In genomic region chr14:99784508-99784907, GRCh38 we compare ENCODE assay signal across 1 cellular context.
A peak's percentile ranks its signal among the peaks of the same experiment; 100 is the strongest.
TF ChIP-seq lines count a peak whose summit lies in the region.

No MANE protein-coding gene starts in this region.

TF ChIP-seq in HepG2, 621 proteins besides CTCF, POLR2A, EP300 and RAD21 (continued from another document and continues in another):
- no peak for TF ChIP-seq ZFAT (CRISPR knock-in tag; conservative IDR thresholded peaks at IDR 0.05)
- no peak for TF ChIP-seq ZNF670 (CRISPR knock-in tag; IDR thresholded peaks at IDR 0.05; ENCODE audit: borderline replicate concordance)
- TF ChIP-seq, protein P1, sequence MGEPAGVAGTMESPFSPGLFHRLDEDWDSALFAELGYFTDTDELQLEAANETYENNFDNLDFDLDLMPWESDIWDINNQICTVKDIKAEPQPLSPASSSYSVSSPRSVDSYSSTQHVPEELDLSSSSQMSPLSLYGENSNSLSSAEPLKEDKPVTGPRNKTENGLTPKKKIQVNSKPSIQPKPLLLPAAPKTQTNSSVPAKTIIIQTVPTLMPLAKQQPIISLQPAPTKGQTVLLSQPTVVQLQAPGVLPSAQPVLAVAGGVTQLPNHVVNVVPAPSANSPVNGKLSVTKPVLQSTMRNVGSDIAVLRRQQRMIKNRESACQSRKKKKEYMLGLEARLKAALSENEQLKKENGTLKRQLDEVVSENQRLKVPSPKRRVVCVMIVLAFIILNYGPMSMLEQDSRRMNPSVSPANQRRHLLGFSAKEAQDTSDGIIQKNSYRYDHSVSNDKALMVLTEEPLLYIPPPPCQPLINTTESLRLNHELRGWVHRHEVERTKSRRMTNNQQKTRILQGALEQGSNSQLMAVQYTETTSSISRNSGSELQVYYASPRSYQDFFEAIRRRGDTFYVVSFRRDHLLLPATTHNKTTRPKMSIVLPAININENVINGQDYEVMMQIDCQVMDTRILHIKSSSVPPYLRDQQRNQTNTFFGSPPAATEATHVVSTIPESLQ (CRISPR knock-in tag; conservative IDR thresholded peaks at IDR 0.05), result no peak
- no peak for TF ChIP-seq ZNF253 (CRISPR knock-in tag; IDR thresholded peaks at IDR 0.05; ENCODE audit: borderline replicate concordance)
- TF ChIP-seq CBX2 (IDR thresholded peaks at IDR 0.05; ENCODE audit: low read depth, low read length), result no peak
- no peak for TF ChIP-seq CBX2 (CRISPR knock-in tag; IDR thresholded peaks at IDR 0.05; ENCODE audit: low read depth)
- no peak for TF ChIP-seq ZSCAN21 (CRISPR knock-in tag; IDR thresholded peaks at IDR 0.05; ENCODE audit: borderline replicate concordance)
- TF ChIP-seq, protein P2, sequence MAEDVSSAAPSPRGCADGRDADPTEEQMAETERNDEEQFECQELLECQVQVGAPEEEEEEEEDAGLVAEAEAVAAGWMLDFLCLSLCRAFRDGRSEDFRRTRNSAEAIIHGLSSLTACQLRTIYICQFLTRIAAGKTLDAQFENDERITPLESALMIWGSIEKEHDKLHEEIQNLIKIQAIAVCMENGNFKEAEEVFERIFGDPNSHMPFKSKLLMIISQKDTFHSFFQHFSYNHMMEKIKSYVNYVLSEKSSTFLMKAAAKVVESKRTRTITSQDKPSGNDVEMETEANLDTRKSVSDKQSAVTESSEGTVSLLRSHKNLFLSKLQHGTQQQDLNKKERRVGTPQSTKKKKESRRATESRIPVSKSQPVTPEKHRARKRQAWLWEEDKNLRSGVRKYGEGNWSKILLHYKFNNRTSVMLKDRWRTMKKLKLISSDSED (CRISPR knock-in tag; IDR thresholded peaks at IDR 0.05), result no peak
- no peak for TF ChIP-seq RFX1 (IDR thresholded peaks at IDR 0.05)
- TF ChIP-seq, protein P3, sequence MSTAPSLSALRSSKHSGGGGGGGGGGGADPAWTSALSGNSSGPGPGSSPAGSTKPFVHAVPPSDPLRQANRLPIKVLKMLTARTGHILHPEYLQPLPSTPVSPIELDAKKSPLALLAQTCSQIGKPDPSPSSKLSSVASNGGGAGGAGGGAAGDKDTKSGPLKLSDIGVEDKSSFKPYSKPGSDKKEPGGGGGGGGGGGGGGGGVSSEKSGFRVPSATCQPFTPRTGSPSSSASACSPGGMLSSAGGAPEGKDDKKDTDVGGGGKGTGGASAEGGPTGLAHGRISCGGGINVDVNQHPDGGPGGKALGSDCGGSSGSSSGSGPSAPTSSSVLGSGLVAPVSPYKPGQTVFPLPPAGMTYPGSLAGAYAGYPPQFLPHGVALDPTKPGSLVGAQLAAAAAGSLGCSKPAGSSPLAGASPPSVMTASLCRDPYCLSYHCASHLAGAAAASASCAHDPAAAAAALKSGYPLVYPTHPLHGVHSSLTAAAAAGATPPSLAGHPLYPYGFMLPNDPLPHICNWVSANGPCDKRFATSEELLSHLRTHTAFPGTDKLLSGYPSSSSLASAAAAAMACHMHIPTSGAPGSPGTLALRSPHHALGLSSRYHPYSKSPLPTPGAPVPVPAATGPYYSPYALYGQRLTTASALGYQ (CRISPR knock-in tag; IDR thresholded peaks at IDR 0.05), result 0 out of 2 replicates have a peak, but pooled peaks have one; percentile 40
- peak; percentile 93 for TF ChIP-seq FOXJ3 (CRISPR knock-in tag; IDR thresholded peaks at IDR 0.05; ENCODE audit: borderline replicate concordance)
- TF ChIP-seq KAT8 (CRISPR knock-in tag; IDR thresholded peaks at IDR 0.05), result peak; percentile 61; the same call in 1 of the 2 replicates
- TF ChIP-seq ZNF724P (CRISPR knock-in tag; IDR thresholded peaks at IDR 0.05; ENCODE audit: borderline replicate concordance), result no peak
- no peak for TF ChIP-seq CERS6 (CRISPR knock-in tag; IDR thresholded peaks at IDR 0.05)
- no peak for TF ChIP-seq ZNF772 (CRISPR knock-in tag; IDR thresholded peaks at IDR 0.05)
- peak; percentile 50; the same call in 1 of the 2 replicates for TF ChIP-seq THRA (CRISPR knock-in tag; IDR thresholded peaks at IDR 0.05; ENCODE audit: borderline replicate concordance)
- TF ChIP-seq ZNF615 (CRISPR knock-in tag; IDR thresholded peaks at IDR 0.05; ENCODE audit: borderline replicate concordance), result no peak
- no peak for TF ChIP-seq ZNF547 (CRISPR knock-in tag; IDR thresholded peaks at IDR 0.05)
- TF ChIP-seq, protein P4, sequence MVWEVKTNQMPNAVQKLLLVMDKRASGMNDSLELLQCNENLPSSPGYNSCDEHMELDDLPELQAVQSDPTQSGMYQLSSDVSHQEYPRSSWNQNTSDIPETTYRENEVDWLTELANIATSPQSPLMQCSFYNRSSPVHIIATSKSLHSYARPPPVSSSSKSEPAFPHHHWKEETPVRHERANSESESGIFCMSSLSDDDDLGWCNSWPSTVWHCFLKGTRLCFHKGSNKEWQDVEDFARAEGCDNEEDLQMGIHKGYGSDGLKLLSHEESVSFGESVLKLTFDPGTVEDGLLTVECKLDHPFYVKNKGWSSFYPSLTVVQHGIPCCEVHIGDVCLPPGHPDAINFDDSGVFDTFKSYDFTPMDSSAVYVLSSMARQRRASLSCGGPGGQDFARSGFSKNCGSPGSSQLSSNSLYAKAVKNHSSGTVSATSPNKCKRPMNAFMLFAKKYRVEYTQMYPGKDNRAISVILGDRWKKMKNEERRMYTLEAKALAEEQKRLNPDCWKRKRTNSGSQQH (CRISPR knock-in tag; IDR thresholded peaks at IDR 0.05; ENCODE audit: low read depth), result no peak
- TF ChIP-seq DMAP1 (CRISPR knock-in tag; IDR thresholded peaks at IDR 0.05), result no peak
- no peak for TF ChIP-seq SMAD1 (CRISPR knock-in tag; IDR thresholded peaks at IDR 0.05; ENCODE audit: borderline replicate concordance, low read depth)
- TF ChIP-seq HNF1B (CRISPR knock-in tag; IDR thresholded peaks at IDR 0.05), result no peak
- 0 out of 2 replicates have a peak, but pooled peaks have one; percentile 41 for TF ChIP-seq IRF2 (CRISPR knock-in tag; IDR thresholded peaks at IDR 0.05)
- TF ChIP-seq, protein P5, sequence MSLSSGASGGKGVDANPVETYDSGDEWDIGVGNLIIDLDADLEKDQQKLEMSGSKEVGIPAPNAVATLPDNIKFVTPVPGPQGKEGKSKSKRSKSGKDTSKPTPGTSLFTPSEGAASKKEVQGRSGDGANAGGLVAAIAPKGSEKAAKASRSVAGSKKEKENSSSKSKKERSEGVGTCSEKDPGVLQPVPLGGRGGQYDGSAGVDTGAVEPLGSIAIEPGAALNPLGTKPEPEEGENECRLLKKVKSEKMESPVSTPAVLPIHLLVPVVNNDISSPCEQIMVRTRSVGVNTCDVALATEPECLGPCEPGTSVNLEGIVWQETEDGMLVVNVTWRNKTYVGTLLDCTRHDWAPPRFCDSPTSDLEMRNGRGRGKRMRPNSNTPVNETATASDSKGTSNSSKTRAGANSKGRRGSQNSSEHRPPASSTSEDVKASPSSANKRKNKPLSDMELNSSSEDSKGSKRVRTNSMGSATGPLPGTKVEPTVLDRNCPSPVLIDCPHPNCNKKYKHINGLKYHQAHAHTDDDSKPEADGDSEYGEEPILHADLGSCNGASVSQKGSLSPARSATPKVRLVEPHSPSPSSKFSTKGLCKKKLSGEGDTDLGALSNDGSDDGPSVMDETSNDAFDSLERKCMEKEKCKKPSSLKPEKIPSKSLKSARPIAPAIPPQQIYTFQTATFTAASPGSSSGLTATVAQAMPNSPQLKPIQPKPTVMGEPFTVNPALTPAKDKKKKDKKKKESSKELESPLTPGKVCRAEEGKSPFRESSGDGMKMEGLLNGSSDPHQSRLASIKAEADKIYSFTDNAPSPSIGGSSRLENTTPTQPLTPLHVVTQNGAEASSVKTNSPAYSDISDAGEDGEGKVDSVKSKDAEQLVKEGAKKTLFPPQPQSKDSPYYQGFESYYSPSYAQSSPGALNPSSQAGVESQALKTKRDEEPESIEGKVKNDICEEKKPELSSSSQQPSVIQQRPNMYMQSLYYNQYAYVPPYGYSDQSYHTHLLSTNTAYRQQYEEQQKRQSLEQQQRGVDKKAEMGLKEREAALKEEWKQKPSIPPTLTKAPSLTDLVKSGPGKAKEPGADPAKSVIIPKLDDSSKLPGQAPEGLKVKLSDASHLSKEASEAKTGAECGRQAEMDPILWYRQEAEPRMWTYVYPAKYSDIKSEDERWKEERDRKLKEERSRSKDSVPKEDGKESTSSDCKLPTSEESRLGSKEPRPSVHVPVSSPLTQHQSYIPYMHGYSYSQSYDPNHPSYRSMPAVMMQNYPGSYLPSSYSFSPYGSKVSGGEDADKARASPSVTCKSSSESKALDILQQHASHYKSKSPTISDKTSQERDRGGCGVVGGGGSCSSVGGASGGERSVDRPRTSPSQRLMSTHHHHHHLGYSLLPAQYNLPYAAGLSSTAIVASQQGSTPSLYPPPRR (CRISPR knock-in tag; IDR thresholded peaks at IDR 0.05; ENCODE audit: borderline replicate concordance), result peak; percentile 81; the same call in 1 of the 2 replicates
- TF ChIP-seq, protein P6, sequence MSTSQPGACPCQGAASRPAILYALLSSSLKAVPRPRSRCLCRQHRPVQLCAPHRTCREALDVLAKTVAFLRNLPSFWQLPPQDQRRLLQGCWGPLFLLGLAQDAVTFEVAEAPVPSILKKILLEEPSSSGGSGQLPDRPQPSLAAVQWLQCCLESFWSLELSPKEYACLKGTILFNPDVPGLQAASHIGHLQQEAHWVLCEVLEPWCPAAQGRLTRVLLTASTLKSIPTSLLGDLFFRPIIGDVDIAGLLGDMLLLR (CRISPR knock-in tag; IDR thresholded peaks at IDR 0.05), result no peak
- TF ChIP-seq NFIC (IDR thresholded peaks at IDR 0.05; ENCODE audit: low read length), result no peak
- TF ChIP-seq PHF20 (CRISPR knock-in tag; IDR thresholded peaks at IDR 0.05), result no peak
- TF ChIP-seq ZNF264 (CRISPR knock-in tag; IDR thresholded peaks at IDR 0.05), result 0 out of 2 replicates have a peak, but pooled peaks have one; percentile 42
- no peak for TF ChIP-seq KDM5A (IDR thresholded peaks at IDR 0.05; ENCODE audit: borderline replicate concordance, low read length)
- TF ChIP-seq, protein P7, sequence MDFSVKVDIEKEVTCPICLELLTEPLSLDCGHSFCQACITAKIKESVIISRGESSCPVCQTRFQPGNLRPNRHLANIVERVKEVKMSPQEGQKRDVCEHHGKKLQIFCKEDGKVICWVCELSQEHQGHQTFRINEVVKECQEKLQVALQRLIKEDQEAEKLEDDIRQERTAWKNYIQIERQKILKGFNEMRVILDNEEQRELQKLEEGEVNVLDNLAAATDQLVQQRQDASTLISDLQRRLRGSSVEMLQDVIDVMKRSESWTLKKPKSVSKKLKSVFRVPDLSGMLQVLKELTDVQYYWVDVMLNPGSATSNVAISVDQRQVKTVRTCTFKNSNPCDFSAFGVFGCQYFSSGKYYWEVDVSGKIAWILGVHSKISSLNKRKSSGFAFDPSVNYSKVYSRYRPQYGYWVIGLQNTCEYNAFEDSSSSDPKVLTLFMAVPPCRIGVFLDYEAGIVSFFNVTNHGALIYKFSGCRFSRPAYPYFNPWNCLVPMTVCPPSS (IDR thresholded peaks at IDR 0.05), result no peak
- TF ChIP-seq ZFP41 (CRISPR knock-in tag; IDR thresholded peaks at IDR 0.05; ENCODE audit: borderline replicate concordance), result no peak
- TF ChIP-seq, protein P8, sequence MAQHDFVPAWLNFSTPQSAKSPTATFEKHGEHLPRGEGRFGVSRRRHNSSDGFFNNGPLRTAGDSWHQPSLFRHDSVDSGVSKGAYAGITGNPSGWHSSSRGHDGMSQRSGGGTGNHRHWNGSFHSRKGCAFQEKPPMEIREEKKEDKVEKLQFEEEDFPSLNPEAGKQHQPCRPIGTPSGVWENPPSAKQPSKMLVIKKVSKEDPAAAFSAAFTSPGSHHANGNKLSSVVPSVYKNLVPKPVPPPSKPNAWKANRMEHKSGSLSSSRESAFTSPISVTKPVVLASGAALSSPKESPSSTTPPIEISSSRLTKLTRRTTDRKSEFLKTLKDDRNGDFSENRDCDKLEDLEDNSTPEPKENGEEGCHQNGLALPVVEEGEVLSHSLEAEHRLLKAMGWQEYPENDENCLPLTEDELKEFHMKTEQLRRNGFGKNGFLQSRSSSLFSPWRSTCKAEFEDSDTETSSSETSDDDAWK (CRISPR knock-in tag; IDR thresholded peaks at IDR 0.05), result no peak
- TF ChIP-seq FOXC1 (CRISPR knock-in tag; IDR thresholded peaks at IDR 0.05; ENCODE audit: borderline replicate concordance), result no peak
- peak; percentile 82 for TF ChIP-seq DPF2 (CRISPR knock-in tag; IDR thresholded peaks at IDR 0.05; ENCODE audit: borderline replicate concordance, low read depth)
- TF ChIP-seq GTF2F1 (IDR thresholded peaks at IDR 0.05; ENCODE audit: low read length), result no peak
- no peak for TF ChIP-seq NFYC (CRISPR knock-in tag; IDR thresholded peaks at IDR 0.05)
- no peak for TF ChIP-seq RELA (CRISPR knock-in tag; IDR thresholded peaks at IDR 0.05)
- peak; percentile 89 for TF ChIP-seq FOXP4 (CRISPR knock-in tag; IDR thresholded peaks at IDR 0.05)
- 0 out of 2 replicates have a peak, but pooled peaks have one; percentile 40 for TF ChIP-seq ERF (CRISPR knock-in tag; IDR thresholded peaks at IDR 0.05)
